In the genomic region with DNA sequence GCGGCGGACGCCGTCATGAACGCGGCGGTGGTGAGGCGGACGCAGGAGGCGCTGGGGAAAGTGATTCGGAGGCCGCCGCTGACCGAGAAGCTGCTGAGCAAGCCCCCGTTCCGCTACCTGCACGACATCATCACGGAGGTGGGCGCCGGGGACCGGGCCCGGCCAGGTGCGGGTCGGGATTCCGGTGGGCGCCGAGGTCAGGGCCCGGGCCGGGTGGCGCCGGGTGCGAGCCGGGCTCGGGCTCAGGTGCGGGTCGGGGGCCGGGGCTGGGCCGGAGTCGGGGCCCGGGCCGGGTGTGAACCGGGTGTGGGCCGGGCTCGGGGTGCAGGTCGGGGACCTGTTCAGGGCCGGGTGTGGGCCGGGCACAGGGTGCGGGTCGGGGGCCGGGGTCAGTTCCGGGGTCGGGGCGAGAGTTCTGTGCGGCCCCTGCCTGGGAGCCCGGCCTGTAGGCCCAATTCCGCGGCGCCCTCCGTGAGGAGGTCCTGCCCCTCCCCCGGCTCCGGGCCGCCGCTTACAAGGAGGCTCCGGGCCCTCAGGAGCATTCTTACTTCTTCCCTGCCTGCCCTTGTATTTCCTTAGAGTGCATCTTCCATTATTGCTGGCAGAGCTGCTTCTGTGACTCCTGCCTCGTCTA, we compare ENCODE assay signal across 8 cellular contexts. TPM values are rescaled to one million over a fixed set of nuclear protein-coding genes. Genes with fewer than 3 reads are reported as not detected.
DNase-seq lines count a peak whose midpoint lies in the region; ATAC-seq and TF ChIP-seq lines count a peak whose summit lies in the region.

No MANE protein-coding gene starts in this region.

- H3K9ac ChIP-seq in trophoblast cell (ENCODE audit: low read length): peak overlapping the region; percentile 54

- H3K79me2 ChIP-seq in trophoblast cell (ENCODE audit: control insufficient read depth, insufficient read depth, low read length, poor library complexity): peaks cover 2% of the 10 kb centered on the region

- H2BK120ac ChIP-seq in trophoblast cell (ENCODE audit: insufficient read depth, low read length, poor library complexity): no peak overlapping the region

- H3K27ac Mint-ChIP-seq in T-helper 1 cell treated with Interleukin-12 subunit alpha and Interleukin-12 subunit beta and Interleukin-4 antibody, amounts not matched to agents 30 μg/mL and 1 μg/mL, for 36 hours: no peak overlapping the region

- intact Hi-C loops in heart right ventricle (cut with DNase I): loop anchor here in 3 of 10 donors (1.0 to 2.0 kb wide), 2 partner anchors 31 to 32 kb away; partner anchors contain the start of gene PER2 (in 1 of the 3)
- intact Hi-C loops in Right ventricle myocardium superior (cut with DNase I): no loop called here

- H2AFZ ChIP-seq in trophoblast cell (ENCODE audit: insufficient read depth, low read length, poor library complexity): peak overlapping the region; percentile 88

- DNase-seq in heart right ventricle (peak in 1 of 2 donors; percentile 22), Right ventricle myocardium superior (no peak), fibroblast of villous mesenchyme (ENCODE audit: low read depth) (no peak), trophoblast cell (peak; percentile 16 to 40), NCI-H1436 (lab: John Stamatoyannopoulos, UW) (no peak), H4 (ENCODE audit: low spot score) (no peak)

- H2BK5ac ChIP-seq in trophoblast cell (ENCODE audit: low read depth, low read length, poor library complexity): no peak overlapping the region

- H3K36me3 ChIP-seq in heart right ventricle (peaks cover 0 to 21% (median 0%) of the 10 kb centered on the region in 9 donors), trophoblast cell (ENCODE audit: control insufficient read depth in 1 of 2, insufficient read depth in 2 of 2, low read length in 2 of 2) (peaks cover 3 to 5% of the 10 kb centered on the region in 2 experiments)

- H3K4me1 Mint-ChIP-seq in T-helper 1 cell treated with Interleukin-12 subunit alpha and Interleukin-12 subunit beta and Interleukin-4 antibody, amounts not matched to agents 30 μg/mL and 1 μg/mL, for 36 hours (ENCODE audit: low read depth): peaks cover 13% of the 10 kb centered on the region

- WGBS in heart right ventricle, 2 donors: 1% methylated on average over 57 to 65 of the region's 65 CpGs
- WGBS in trophoblast cell (ENCODE audit: extremely low coverage, insufficient coverage, insufficient read length): no CpG with 5 or more reads among the region's 65 CpGs

- H3K27me3 Mint-ChIP-seq in T-helper 1 cell treated with Interleukin-12 subunit alpha and Interleukin-12 subunit beta and Interleukin-4 antibody, amounts not matched to agents 30 μg/mL and 1 μg/mL, for 36 hours (ENCODE audit: low read depth): peaks cover 16% of the 10 kb centered on the region

- peak overlapping the region; percentile 25 for H3K4ac ChIP-seq in trophoblast cell (ENCODE audit: low read depth, low read length)

- peak overlapping the region; percentile 79 for H3K4me3 Mint-ChIP-seq in T-helper 1 cell treated with Interleukin-12 subunit alpha and Interleukin-12 subunit beta and Interleukin-4 antibody, amounts not matched to agents 30 μg/mL and 1 μg/mL, for 36 hours

- peak overlapping the region; percentile 86 for H3K18ac ChIP-seq in trophoblast cell (ENCODE audit: low read length)

- H3K4me1 ChIP-seq in heart right ventricle (peaks cover 4 to 32% (median 20%) of the 10 kb centered on the region in 9 donors), trophoblast cell (ENCODE audit: control insufficient read depth in 1 of 2, insufficient read depth in 2 of 2, low read length in 2 of 2) (peaks cover 0 to 4% of the 10 kb centered on the region in 2 experiments)

- peaks cover 3% of the 10 kb centered on the region for H3K79me1 ChIP-seq in trophoblast cell (ENCODE audit: low read length)

- peak in 1 of 8 donors; percentile 2 for ATAC-seq in heart right ventricle
- no peak for ATAC-seq in Right ventricle myocardium superior (ENCODE audit: poor library complexity)
- peak; percentile 26 for ATAC-seq in HG02970 (IDR thresholded peaks at IDR 0.05; ENCODE audit: low FRiP score, unreplicated experiment)

- H2BK12ac ChIP-seq in trophoblast cell (ENCODE audit: low read length): no peak overlapping the region

- no peak for TF ChIP-seq CTCF in heart right ventricle (IDR thresholded peaks at IDR 0.05)
- TF ChIP-seq CTCF in fibroblast of villous mesenchyme (IDR thresholded peaks at IDR 0.05; ENCODE audit: insufficient read depth, low read depth, low read length): no peak

- H4K91ac ChIP-seq in trophoblast cell (ENCODE audit: low read depth, low read length): peak overlapping the region; percentile 51

- peak overlapping the region; percentile 71 for H4K8ac ChIP-seq in trophoblast cell (ENCODE audit: low read depth, low read length)

- peak overlapping the region in 8 of 10 donors; percentile 23 to 64 (median 55) for H3K27ac ChIP-seq in heart right ventricle
- no peak overlapping the region for H3K27ac ChIP-seq in trophoblast cell (ENCODE audit: low read depth, low read length)

- peak overlapping the region; percentile 98 for H3K4me2 ChIP-seq in trophoblast cell (ENCODE audit: low read length)

- H3K4me3 ChIP-seq in heart right ventricle (peak overlapping the region; percentile 41 to 83 (median 75)), fibroblast of villous mesenchyme (ENCODE audit: low read depth, low read length) (peak overlapping the region; percentile 72), trophoblast cell (ENCODE audit: low read depth, low read length) (peak overlapping the region; percentile 92)

- H3K27me3 ChIP-seq in heart right ventricle (peaks cover 0 to 3% (median 0%) of the 10 kb centered on the region in 7 donors), trophoblast cell (ENCODE audit: insufficient read depth, low read length) (no peaks in the 10 kb centered on the region)

- H4K12ac ChIP-seq in trophoblast cell (ENCODE audit: low read depth, low read length): peak overlapping the region; percentile 64

- no peak overlapping the region for H3K23ac ChIP-seq in trophoblast cell (ENCODE audit: low read length)

- no peak overlapping the region for H2AK5ac ChIP-seq in trophoblast cell (ENCODE audit: low read length)

- H3K36me3 Mint-ChIP-seq in T-helper 1 cell treated with Interleukin-12 subunit alpha and Interleukin-12 subunit beta and Interleukin-4 antibody, amounts not matched to agents 30 μg/mL and 1 μg/mL, for 36 hours (ENCODE audit: low read depth): no peaks in the 10 kb centered on the region

- H3K14ac ChIP-seq in trophoblast cell (ENCODE audit: low read length): peak overlapping the region; percentile 73

- no peaks in the 10 kb centered on the region for H3K9me3 Mint-ChIP-seq in T-helper 1 cell treated with Interleukin-12 subunit alpha and Interleukin-12 subunit beta and Interleukin-4 antibody, amounts not matched to agents 30 μg/mL and 1 μg/mL, for 36 hours

- H3K9me3 ChIP-seq in heart right ventricle (no peaks in the 10 kb centered on the region), trophoblast cell (ENCODE audit: insufficient read depth, low read depth, low read length) (no peaks in the 10 kb centered on the region)

RNA-seq across cellular contexts. Expression of gene TRAF3IP1, which starts 0.4 kb away (rescaled TPM):
- total RNA-seq in heart right ventricle (10 to 100 TPM in 6 of 10 donors, 1 to 10 TPM in 4; 8.3 to 20.4 (median 12.5) TPM), Right ventricle myocardium superior (13.6 TPM), fibroblast of villous mesenchyme (7.8 and 8.4 TPM in 2 replicates)
- polyA plus RNA-seq in heart right ventricle: 1 to 10 TPM; 4.0 to 6.2 TPM
- polyA plus RNA-seq in trophoblast cell (2013): 6.4 and 6.5 TPM in 2 replicates
- total RNA-seq in H4 (2014; rRNA removed; shearing (Covaris generic)): 1.8 and 7.4 TPM in 2 replicates

RNA-seq across cellular contexts. Expression of gene PER2, which starts 32.4 kb away (rescaled TPM):
- total RNA-seq in heart right ventricle (10 to 100 TPM in 3 of 10 donors, 1 to 10 TPM in 7; 3.1 to 19.0 (median 8.0) TPM), Right ventricle myocardium superior (3.6 TPM), fibroblast of villous mesenchyme (4.3 and 4.5 TPM in 2 replicates)
- 1 to 10 TPM; 1.4 to 4.5 TPM for polyA plus RNA-seq in heart right ventricle
- polyA plus RNA-seq in trophoblast cell (2013): 2.0 and 2.2 TPM in 2 replicates
- total RNA-seq in H4 (2014; rRNA removed; shearing (Covaris generic)): 3.9 and 4.6 TPM in 2 replicates

Comparison
In these comparisons a context has a peak if more than half of its experiments do, and no peak if none do; other contexts are left out.
1. DNase-seq: peak in trophoblast cell (2 of 2); none in Right ventricle myocardium superior (single experiment), fibroblast of villous mesenchyme (single experiment), NCI-H1436 (single experiment) and H4 (single experiment).
2. Peak in every context shown above with its lines, with median percentiles within 50 percentile points of each other: H3K4me3 ChIP-seq.